In the genomic region with DNA sequence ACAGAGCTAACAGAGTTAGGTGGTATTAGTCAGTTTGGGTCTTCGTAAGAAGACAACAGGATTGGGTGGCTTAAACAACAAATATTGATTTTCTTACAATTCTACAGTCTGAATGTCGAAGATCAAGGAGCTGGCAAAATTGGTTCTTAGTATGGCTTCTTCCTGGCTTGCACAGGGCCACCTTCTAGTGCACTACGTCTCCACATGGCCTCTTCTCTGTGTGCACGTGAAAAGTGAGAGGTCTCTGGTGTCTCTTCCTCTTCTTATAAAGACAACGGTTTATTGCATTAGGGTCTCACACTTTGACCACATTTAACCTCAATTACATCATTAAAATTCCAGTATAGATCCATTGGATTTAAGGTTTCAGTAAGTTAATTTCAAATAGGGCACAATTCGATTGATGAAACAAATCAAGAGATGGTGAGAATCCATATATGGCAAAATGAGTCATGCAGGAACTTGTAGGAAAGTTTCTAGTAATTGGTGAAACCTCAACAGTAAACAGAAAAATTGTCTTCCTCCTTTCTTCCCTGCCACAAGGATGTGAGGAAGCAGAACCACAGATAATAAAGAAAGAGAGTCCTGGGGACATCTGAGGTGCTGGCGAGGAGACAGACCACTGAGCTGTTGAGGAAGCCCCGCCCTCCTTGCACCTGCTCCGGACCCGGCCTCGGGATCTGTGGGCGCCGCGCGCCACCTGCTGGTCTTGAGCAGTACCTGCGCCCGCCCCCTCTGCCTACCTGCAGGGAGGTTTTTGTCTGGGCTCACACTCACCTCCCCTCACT, we compare ENCODE assay signal across 8 cellular contexts.
DNase-seq lines count a peak whose midpoint lies in the region; ATAC-seq and TF ChIP-seq lines count a peak whose summit lies in the region.

No MANE protein-coding gene starts in this region.

- 19 to 23% methylated on average over 13 to 17 of the region's 17 CpGs for WGBS in testis, 2 donors

- DNase-seq in Right ventricle myocardium inferior (ENCODE audit: missing footprints) = peak; percentile 87
- DNase-seq in right atrium auricular region (ENCODE audit: low spot score) = no peak
- no peak for DNase-seq in LNCaP clone FGC (ENCODE audit: low read depth)
- peak; percentile 41 to 80 (median 69) for DNase-seq in T-cell
- peak; percentile 70 to 77 (median 75) for DNase-seq in mucosa of descending colon
- DNase-seq in testis = peak; percentile 87
- no peak for DNase-seq in SKM-1 (lab: John Stamatoyannopoulos, UW; ENCODE audit: unreplicated experiment)

- no peak overlapping the region for H3K4me3 ChIP-seq in right atrium auricular region
- H3K4me3 ChIP-seq in LNCaP clone FGC (ENCODE audit: low read depth, low read length) = no peak overlapping the region
- no peak overlapping the region for H3K4me3 ChIP-seq in mucosa of descending colon
- H3K4me3 ChIP-seq in testis = no peak overlapping the region

- H3K4me1 Mint-ChIP-seq in T-cell = peaks cover 16 to 25% (median 23%) of the 10 kb centered on the region in 3 donors
- H3K4me1 Mint-ChIP-seq in activated naive CD8-positive, alpha-beta T cell (ENCODE audit: low read depth) = peaks cover 15% of the 10 kb centered on the region

- H3K27me3 ChIP-seq in right atrium auricular region = no peaks in the 10 kb centered on the region
- no peaks in the 10 kb centered on the region for H3K27me3 ChIP-seq in testis

- peak overlapping the region; percentile 29 to 41 for H3K27ac Mint-ChIP-seq in T-cell
- H3K27ac Mint-ChIP-seq in activated naive CD8-positive, alpha-beta T cell = no peak overlapping the region

- peak overlapping the region; percentile 45 to 56 (median 52) for H3K4me3 Mint-ChIP-seq in T-cell
- H3K4me3 Mint-ChIP-seq in activated naive CD8-positive, alpha-beta T cell = peak overlapping the region; percentile 52

- ATAC-seq in Right ventricle myocardium inferior = no peak
- peak; percentile 90 to 97 (median 92) for ATAC-seq in T-cell (replicated peaks in 1 of 4)
- peak; percentile 89 for ATAC-seq in mucosa of descending colon

- CTCF ChIA-PET in T-cell (lab: Charles Lee) = interaction anchor here (0.7 to 1.4 kb wide), 5 partner anchors 22 to 52 kb away, joined by 3 to 4 read pairs (median 3); no protein-coding TSS in a partner anchor

- TF ChIP-seq CTCF in right atrium auricular region (IDR thresholded peaks at IDR 0.05) (peak in 1 of 2 donors; percentile 42), LNCaP clone FGC (IDR thresholded peaks at IDR 0.05; ENCODE audit: control insufficient read depth, extremely low read depth, insufficient read depth) (peak; percentile 97), mucosa of descending colon (IDR thresholded peaks at IDR 0.05) (peak; percentile 73), testis (IDR thresholded peaks at IDR 0.05) (peak; percentile 41 to 67 (median 62))

- H3K9me3 ChIP-seq in right atrium auricular region (no peaks in the 10 kb centered on the region), mucosa of descending colon (no peaks in the 10 kb centered on the region), testis (no peaks in the 10 kb centered on the region)

- H3K36me3 Mint-ChIP-seq in T-cell = no peaks in the 10 kb centered on the region
- H3K36me3 Mint-ChIP-seq in activated naive CD8-positive, alpha-beta T cell = no peaks in the 10 kb centered on the region

- no peaks in the 10 kb centered on the region for H3K9me3 Mint-ChIP-seq in T-cell
- no peaks in the 10 kb centered on the region for H3K9me3 Mint-ChIP-seq in activated naive CD8-positive, alpha-beta T cell (ENCODE audit: low read depth)

- H3K36me3 ChIP-seq in right atrium auricular region (no peaks in the 10 kb centered on the region), mucosa of descending colon (ENCODE audit: low read depth) (no peaks in the 10 kb centered on the region), testis (ENCODE audit: low read depth, missing control alignments) (no peaks in the 10 kb centered on the region)

- H3K4me1 ChIP-seq in right atrium auricular region (no peaks in the 10 kb centered on the region), mucosa of descending colon (ENCODE audit: low read depth) (no peaks in the 10 kb centered on the region), testis (no peaks in the 10 kb centered on the region)

- intact Hi-C loops in Right ventricle myocardium inferior (cut with DNase I) (no loop called here), mucosa of descending colon (cut with DNase I, micrococcal nuclease) (no loop called here), testis (cut with DNase I; ENCODE audit: low total_unique reads) (no loop called here)

- H3K27ac ChIP-seq in right atrium auricular region = no peak overlapping the region
- no peak overlapping the region for H3K27ac ChIP-seq in testis

- POLR2A ChIA-PET in T-cell (lab: Charles Lee) = no interaction called here

- TF ChIP-seq POLR2A in testis (IDR thresholded peaks at IDR 0.05) = no peak

- H3K27me3 Mint-ChIP-seq in T-cell = peaks cover 6 to 21% of the 10 kb centered on the region in 2 donors
- peaks cover 14% of the 10 kb centered on the region for H3K27me3 Mint-ChIP-seq in activated naive CD8-positive, alpha-beta T cell

Comparison
In these comparisons a context has a peak if more than half of its experiments do, and no peak if none do; other contexts are left out.
1. DNase-seq: peak in Right ventricle myocardium inferior (single experiment), T-cell (34 of 34), mucosa of descending colon (3 of 3) and testis (single experiment); none in right atrium auricular region (single experiment), LNCaP clone FGC (single experiment) and SKM-1 (single experiment).